8 cellular contexts compared by ENCODE assay signal in the genomic region with DNA sequence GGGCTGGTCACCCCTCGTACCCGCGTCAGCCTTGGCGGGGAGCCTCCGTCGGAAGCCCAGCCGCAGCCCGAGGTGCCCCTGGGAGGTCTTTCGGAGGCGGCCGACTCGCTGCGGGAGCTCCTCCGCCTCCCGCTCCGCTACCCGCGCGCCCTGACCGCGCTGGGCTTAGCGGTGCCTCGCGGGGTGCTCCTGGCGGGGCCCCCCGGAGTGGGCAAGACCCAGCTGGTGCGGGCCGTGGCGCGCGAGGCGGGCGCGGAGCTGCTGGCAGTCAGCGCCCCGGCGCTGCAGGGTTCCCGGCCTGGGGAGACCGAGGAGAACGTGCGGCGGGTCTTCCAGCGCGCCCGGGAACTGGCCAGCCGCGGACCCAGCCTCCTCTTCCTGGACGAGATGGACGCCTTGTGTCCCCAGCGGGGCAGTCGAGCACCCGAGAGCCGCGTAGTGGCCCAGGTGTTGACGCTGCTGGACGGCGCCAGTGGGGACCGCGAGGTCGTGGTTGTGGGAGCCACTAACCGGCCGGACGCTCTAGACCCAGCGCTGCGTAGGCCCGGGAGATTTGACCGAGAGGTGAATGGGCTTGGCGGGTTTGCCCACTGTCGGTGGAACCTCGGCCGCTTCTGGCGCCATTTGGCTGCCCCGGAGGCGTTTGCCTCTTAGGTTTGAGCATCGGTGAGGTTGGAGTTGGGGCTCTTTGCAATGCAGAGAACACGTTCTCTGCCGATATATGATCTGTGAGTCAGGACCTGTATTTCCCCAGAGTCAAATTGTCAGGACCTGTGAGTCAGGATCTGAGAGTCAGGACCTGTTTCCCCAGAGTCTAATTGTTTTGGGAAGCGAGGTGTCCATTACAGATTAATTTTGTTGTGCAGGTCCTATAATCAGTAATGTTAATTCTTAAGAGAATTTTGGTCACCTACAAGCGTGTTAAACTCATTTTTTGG. TPM values are rescaled to one million over a fixed set of nuclear protein-coding genes. Genes with fewer than 3 reads are reported as not detected.
DNase-seq lines count a peak whose midpoint lies in the region; ATAC-seq and TF ChIP-seq lines count a peak whose summit lies in the region.

No MANE protein-coding gene starts in this region.

- H3K4me3 Mint-ChIP-seq in brain: peak overlapping the region; percentile 96 to 100 (median 98)
- peak overlapping the region; percentile 88 to 96 (median 95) for H3K4me3 Mint-ChIP-seq in immature natural killer cell

- H3K27ac Mint-ChIP-seq in brain (peak overlapping the region; percentile 85 to 90 (median 88)), immature natural killer cell (peak overlapping the region; percentile 55 to 97 (median 67))

- H3K9me3 Mint-ChIP-seq in brain (no peaks in the 10 kb centered on the region), immature natural killer cell (no peaks in the 10 kb centered on the region)

- H3K36me3 Mint-ChIP-seq in brain: peaks cover 29% of the 10 kb centered on the region
- peaks cover 5 to 18% (median 8%) of the 10 kb centered on the region in 3 donors for H3K36me3 Mint-ChIP-seq in immature natural killer cell

- DNase-seq in AG10803 (ENCODE audit: low read depth) (peak; percentile 29), immature natural killer cell (peak; percentile 25 to 34 (median 33)), GOT3 (lab: John Stamatoyannopoulos, UW) (no peak)
- DNase-seq in stimulated activated CD4-positive, alpha-beta T cell treated with anti-CD3 and anti-CD28 coated beads, Interleukin-15, amount 100 ng/mL, for 24 hours: peak; percentile 46

- peak; percentile 33 for ATAC-seq in GM19035 (IDR thresholded peaks at IDR 0.05; ENCODE audit: unreplicated experiment)
- peak; percentile 25 for ATAC-seq in HG03196 (IDR thresholded peaks at IDR 0.05; ENCODE audit: unreplicated experiment)
- ATAC-seq in SK-N-SH treated with all-trans-retinoic acid at 6 μM for 48 hours: peak; percentile 33

- H3K27me3 Mint-ChIP-seq in brain (peaks cover 10% of the 10 kb centered on the region), immature natural killer cell (ENCODE audit: low read depth in 3 of 3) (peaks cover 0 to 3% (median 2%) of the 10 kb centered on the region in 3 donors)

- H3K4me3 ChIP-seq in AG10803 (ENCODE audit: low read length): peak overlapping the region; percentile 90

- TF ChIP-seq CTCF in AG10803 (conservative IDR thresholded peaks at IDR 0.05; ENCODE audit: low read length) (no peak), brain (conservative IDR thresholded peaks at IDR 0.05) (no peak)

- H3K4me1 Mint-ChIP-seq in brain (peaks cover 45% of the 10 kb centered on the region), immature natural killer cell (peaks cover 25 to 55% of the 10 kb centered on the region in 2 donors)

TF ChIP-seq in SK-N-SH treated with all-trans-retinoic acid at 6 μM for 48 hours, 23 proteins besides CTCF, POLR2A, EP300 and RAD21:
- TF ChIP-seq ESRRG (CRISPR knock-in tag; IDR thresholded peaks at IDR 0.05) (no peak), SNAI2 (CRISPR knock-in tag; IDR thresholded peaks at IDR 0.05) (no peak), RARB (CRISPR knock-in tag; IDR thresholded peaks at IDR 0.05) (no peak), PPARA (CRISPR knock-in tag; IDR thresholded peaks at IDR 0.05; ENCODE audit: borderline replicate concordance) (no peak), ZNF565 (CRISPR knock-in tag; conservative IDR thresholded peaks at IDR 0.05; ENCODE audit: low read depth) (no peak), ISL1 (CRISPR knock-in tag; IDR thresholded peaks at IDR 0.05) (no peak), ZC3H10 (CRISPR knock-in tag; IDR thresholded peaks at IDR 0.05) (no peak), CREB5 (CRISPR knock-in tag; IDR thresholded peaks at IDR 0.05; ENCODE audit: low read depth) (no peak), TCF4 (CRISPR knock-in tag; IDR thresholded peaks at IDR 0.05; ENCODE audit: borderline replicate concordance) (no peak), GLIS3 (CRISPR knock-in tag; IDR thresholded peaks at IDR 0.05) (no peak), ZNF8 (CRISPR knock-in tag; IDR thresholded peaks at IDR 0.05) (no peak), BACH2 (CRISPR knock-in tag; IDR thresholded peaks at IDR 0.05; ENCODE audit: borderline replicate concordance) (no peak)
- TF ChIP-seq, protein P1, sequence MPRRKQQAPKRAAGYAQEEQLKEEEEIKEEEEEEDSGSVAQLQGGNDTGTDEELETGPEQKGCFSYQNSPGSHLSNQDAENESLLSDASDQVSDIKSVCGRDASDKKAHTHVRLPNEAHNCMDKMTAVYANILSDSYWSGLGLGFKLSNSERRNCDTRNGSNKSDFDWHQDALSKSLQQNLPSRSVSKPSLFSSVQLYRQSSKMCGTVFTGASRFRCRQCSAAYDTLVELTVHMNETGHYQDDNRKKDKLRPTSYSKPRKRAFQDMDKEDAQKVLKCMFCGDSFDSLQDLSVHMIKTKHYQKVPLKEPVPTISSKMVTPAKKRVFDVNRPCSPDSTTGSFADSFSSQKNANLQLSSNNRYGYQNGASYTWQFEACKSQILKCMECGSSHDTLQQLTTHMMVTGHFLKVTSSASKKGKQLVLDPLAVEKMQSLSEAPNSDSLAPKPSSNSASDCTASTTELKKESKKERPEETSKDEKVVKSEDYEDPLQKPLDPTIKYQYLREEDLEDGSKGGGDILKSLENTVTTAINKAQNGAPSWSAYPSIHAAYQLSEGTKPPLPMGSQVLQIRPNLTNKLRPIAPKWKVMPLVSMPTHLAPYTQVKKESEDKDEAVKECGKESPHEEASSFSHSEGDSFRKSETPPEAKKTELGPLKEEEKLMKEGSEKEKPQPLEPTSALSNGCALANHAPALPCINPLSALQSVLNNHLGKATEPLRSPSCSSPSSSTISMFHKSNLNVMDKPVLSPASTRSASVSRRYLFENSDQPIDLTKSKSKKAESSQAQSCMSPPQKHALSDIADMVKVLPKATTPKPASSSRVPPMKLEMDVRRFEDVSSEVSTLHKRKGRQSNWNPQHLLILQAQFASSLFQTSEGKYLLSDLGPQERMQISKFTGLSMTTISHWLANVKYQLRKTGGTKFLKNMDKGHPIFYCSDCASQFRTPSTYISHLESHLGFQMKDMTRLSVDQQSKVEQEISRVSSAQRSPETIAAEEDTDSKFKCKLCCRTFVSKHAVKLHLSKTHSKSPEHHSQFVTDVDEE (CRISPR knock-in tag; IDR thresholded peaks at IDR 0.05): no peak
- TF ChIP-seq, protein P2, sequence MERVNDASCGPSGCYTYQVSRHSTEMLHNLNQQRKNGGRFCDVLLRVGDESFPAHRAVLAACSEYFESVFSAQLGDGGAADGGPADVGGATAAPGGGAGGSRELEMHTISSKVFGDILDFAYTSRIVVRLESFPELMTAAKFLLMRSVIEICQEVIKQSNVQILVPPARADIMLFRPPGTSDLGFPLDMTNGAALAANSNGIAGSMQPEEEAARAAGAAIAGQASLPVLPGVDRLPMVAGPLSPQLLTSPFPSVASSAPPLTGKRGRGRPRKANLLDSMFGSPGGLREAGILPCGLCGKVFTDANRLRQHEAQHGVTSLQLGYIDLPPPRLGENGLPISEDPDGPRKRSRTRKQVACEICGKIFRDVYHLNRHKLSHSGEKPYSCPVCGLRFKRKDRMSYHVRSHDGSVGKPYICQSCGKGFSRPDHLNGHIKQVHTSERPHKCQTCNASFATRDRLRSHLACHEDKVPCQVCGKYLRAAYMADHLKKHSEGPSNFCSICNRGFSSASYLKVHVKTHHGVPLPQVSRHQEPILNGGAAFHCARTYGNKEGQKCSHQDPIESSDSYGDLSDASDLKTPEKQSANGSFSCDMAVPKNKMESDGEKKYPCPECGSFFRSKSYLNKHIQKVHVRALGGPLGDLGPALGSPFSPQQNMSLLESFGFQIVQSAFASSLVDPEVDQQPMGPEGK (CRISPR knock-in tag; IDR thresholded peaks at IDR 0.05; ENCODE audit: borderline replicate concordance): no peak

RNA-seq across cellular contexts. Expression of gene GATM, which starts 24.9 kb away (rescaled TPM):
- polyA plus RNA-seq in brain (ENCODE audit: insufficient read depth, low read depth, low replicate concordance) (58.9 TPM), immature natural killer cell (1 to 10 TPM in 1 of 3 donors, under 1 TPM in 2; 0.27 to 1.2 (median 0.54) TPM)

Comparison
In these comparisons a context has a peak if more than half of its experiments do, and no peak if none do; other contexts are left out.
1. RNA of gene GATM, which starts 24.9 kb away (polyA plus RNA-seq): 58.9 TPM in brain (single experiment); 0.27 to 1.2 TPM in immature natural killer cell; every median in the first group is over 10 times any median in the second.
2. Peak in every context shown above with its lines, with median percentiles within 50 percentile points of each other: ATAC-seq.